In genomic region chr3:166171695-166172094, GRCh38 we compare ENCODE assay signal across 26 cellular contexts.
"Had no signal": no experiment of that assay in that cellular context is flagged by ENCODE, and none has a peak within 500 bp of the region (broad histone marks: within the 10 kb centered on the region; RNA-seq: fewer than 3 reads in every experiment).

No MANE protein-coding gene starts in this region.

- H2AFZ ChIP-seq: hepatocyte had no signal

- H3K27ac ChIP-seq: colonic mucosa, coronary artery, dorsolateral prefrontal cortex, epithelial cell of prostate, esophagus muscularis mucosa, esophagus squamous epithelium, foreskin keratinocyte, gastrocnemius medialis, heart left ventricle, heart right ventricle, hepatocyte had no signal

- H3K9me3 ChIP-seq: colonic mucosa, esophagus muscularis mucosa, esophagus squamous epithelium, gastrocnemius medialis, gastroesophageal sphincter, heart left ventricle had no signal

- H3K4me2 ChIP-seq: hepatocyte had no signal

- H3K27me3 ChIP-seq: colonic mucosa, dorsolateral prefrontal cortex, esophagus muscularis mucosa, esophagus squamous epithelium, foreskin keratinocyte, gastrocnemius medialis, gastroesophageal sphincter, heart left ventricle, heart right ventricle, hepatocyte had no signal

- H3K36me3 ChIP-seq: colonic mucosa, esophagus muscularis mucosa, esophagus squamous epithelium, gastrocnemius medialis, gastroesophageal sphincter, heart left ventricle, heart right ventricle had no signal

- H3K4me1 ChIP-seq: colonic mucosa, esophagus squamous epithelium, foreskin keratinocyte, gastrocnemius medialis, heart left ventricle, heart right ventricle had no signal

- ATAC-seq: effector memory CD8-positive, alpha-beta T cell; esophagus mucosa; foreskin keratinocyte; gastrocnemius medialis; gastroesophageal sphincter; heart left ventricle; heart right ventricle had no signal

- H3K4me3 ChIP-seq: colonic mucosa, coronary artery, dorsolateral prefrontal cortex, esophagus muscularis mucosa, esophagus squamous epithelium, gastrocnemius medialis, gastroesophageal sphincter, heart left ventricle, heart right ventricle, hepatocyte had no signal

- FAIRE-seq: endothelial cell of umbilical vein had no signal

- DNase-seq: colonic mucosa; cortex of kidney; dermis blood vessel endothelial cell; dorsolateral prefrontal cortex; effector CD4-positive, alpha-beta T cell; effector CD8-positive, alpha-beta T cell; effector memory CD4-positive, alpha-beta T cell; effector memory CD8-positive, alpha-beta T cell; endodermal cell; erythroblast; esophagus squamous epithelium; foreskin fibroblast; foreskin keratinocyte; foreskin melanocyte; gastrocnemius medialis; glutamatergic neuron; head of caudate nucleus; heart left ventricle; heart right ventricle had no signal

- H3K79me2 ChIP-seq: hepatocyte had no signal
